In the genomic region with DNA sequence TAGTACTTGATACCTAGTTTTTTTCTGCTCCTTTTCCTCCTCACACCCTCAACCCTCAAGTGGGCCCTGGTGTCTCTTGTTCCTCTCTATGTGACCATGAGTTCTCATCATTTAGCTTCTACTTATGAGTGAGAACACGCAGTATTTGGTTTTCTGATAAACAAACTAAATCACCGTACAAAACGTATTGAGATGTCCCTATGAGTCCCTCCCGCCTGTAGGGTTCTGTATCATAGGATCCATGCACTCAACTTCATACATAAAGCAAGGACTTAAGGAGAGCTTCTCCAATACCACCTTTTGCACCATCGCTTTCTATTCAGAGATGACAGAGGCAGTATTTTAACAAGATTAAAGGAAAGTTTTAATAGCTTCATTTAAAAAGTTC, we compare ENCODE assay signal across 8 cellular contexts. TPM values are rescaled to one million over a fixed set of nuclear protein-coding genes. Genes with fewer than 3 reads are reported as not detected.
DNase-seq lines count a peak whose midpoint lies in the region; ATAC-seq, FAIRE-seq and TF ChIP-seq lines count a peak whose summit lies in the region.

No MANE protein-coding gene starts in this region.

- H3K27ac ChIP-seq in keratinocyte (ENCODE audit: control insufficient read depth, insufficient read depth, low read length) (peak overlapping the region; percentile 97), temporal lobe (ENCODE audit: low read depth, low read length) (peak overlapping the region; percentile 57)

- peak overlapping the region; percentile 86 for H3K4me2 ChIP-seq in keratinocyte (ENCODE audit: control insufficient read depth, extremely low read depth, insufficient read depth, low read depth, low read length)

- no peaks in the 10 kb centered on the region for H4K20me1 ChIP-seq in keratinocyte (ENCODE audit: control insufficient read depth, extremely low read depth, insufficient read depth, low read length)

- in situ Hi-C loops in KBM-7 (cut with MboI; ENCODE audit: low pct_unique_long_range_greater_than_20kb, low sequenced_read_pairs), result no loop called here

- peak; percentile 25 for ATAC-seq in activated CD8-positive, alpha-beta T cell treated with anti-CD3 and anti-CD28 coated beads for 36 hours

- peak overlapping the region; percentile 73 for H2AFZ ChIP-seq in keratinocyte (ENCODE audit: control insufficient read depth, low read length)

- dilution Hi-C loops in keratinocyte (cut with MboI; ENCODE audit: extremely low pct_ligation_motif_present, low sequenced_read_pairs), result no loop called here

- peak overlapping the region; percentile 98 for H3K9ac ChIP-seq in keratinocyte (ENCODE audit: control insufficient read depth, extremely low read depth, insufficient read depth, low read length)

- H3K27me3 ChIP-seq in keratinocyte (ENCODE audit: control insufficient read depth, extremely low read depth, insufficient read depth, low read length), result no peaks in the 10 kb centered on the region

- H3K27ac Mint-ChIP-seq in activated CD4-positive, alpha-beta T cell treated with anti-CD3 and anti-CD28 coated beads, Interleukin-2, amount 10 ng/mL, durations not matched to agents 7 days and 5 days, result peak overlapping the region; percentile 94
- H3K27ac Mint-ChIP-seq in activated CD8-positive, alpha-beta T cell treated with anti-CD3 and anti-CD28 coated beads for 36 hours, result peak overlapping the region; percentile 97

- no peak for FAIRE-seq in keratinocyte (lab: Jason Lieb, UNC)

- peak overlapping the region; percentile 72 to 89 (median 77) for H3K4me3 ChIP-seq in keratinocyte (ENCODE audit: control insufficient read depth in 2 of 3, extremely low read depth in 1 of 3, insufficient read depth in 2 of 3, low read depth in 1 of 3, low read length in 3 of 3)

- no peak for TF ChIP-seq CTCF in activated CD8-positive, alpha-beta T cell treated with anti-CD3 and anti-CD28 coated beads for 36 hours (IDR thresholded peaks at IDR 0.05)
- no peak for TF ChIP-seq CTCF in keratinocyte (optimal IDR thresholded peaks at IDR 0.05 in 1 of 3, IDR thresholded peaks at IDR 0.05 in 1 of 3, conservative IDR thresholded peaks at IDR 0.05 in 1 of 3; ENCODE audit: extremely low read depth in 1 of 3, insufficient read depth in 2 of 3, low read length in 3 of 3)

- no peaks in the 10 kb centered on the region for H3K9me1 ChIP-seq in keratinocyte (ENCODE audit: control insufficient read depth, extremely low read depth, insufficient read depth, low read length)

- H3K9me3 Mint-ChIP-seq in activated CD4-positive, alpha-beta T cell treated with anti-CD3 and anti-CD28 coated beads, Interleukin-2, amount 10 ng/mL, durations not matched to agents 7 days and 5 days, result no peaks in the 10 kb centered on the region
- H3K9me3 Mint-ChIP-seq in activated CD8-positive, alpha-beta T cell treated with anti-CD3 and anti-CD28 coated beads for 36 hours, result no peaks in the 10 kb centered on the region

- no peak for DNase-seq in activated CD4-positive, alpha-beta T cell treated with anti-CD3 and anti-CD28 coated beads, Interleukin-2, amount 10 ng/mL, durations not matched to agents 7 days and 5 days
- DNase-seq in activated CD4-positive, alpha-beta T cell treated with anti-CD3 and anti-CD28 coated beads for 1 hour, result no peak
- peak; percentile 12 for DNase-seq in activated CD8-positive, alpha-beta T cell treated with anti-CD3 and anti-CD28 coated beads for 36 hours
- DNase-seq in keratinocyte (ENCODE audit: low read depth, low spot score) (no peak), KBM-7 (no peak), NCI-H2029 treated with DMSO at 0.1 percent for 48 hours (lab: John Stamatoyannopoulos, UW) (no peak)
- no peak for DNase-seq in stimulated activated CD4-positive, alpha-beta T cell treated with anti-CD3 and anti-CD28 coated beads, Interleukin-2, amount 100 ng/mL, for 48 hours

- H3K4me1 Mint-ChIP-seq in activated CD4-positive, alpha-beta T cell treated with anti-CD3 and anti-CD28 coated beads, Interleukin-2, amount 10 ng/mL, durations not matched to agents 7 days and 5 days, result peaks cover 36% of the 10 kb centered on the region
- H3K4me1 Mint-ChIP-seq in activated CD8-positive, alpha-beta T cell treated with anti-CD3 and anti-CD28 coated beads for 36 hours (ENCODE audit: low read depth), result peaks cover 60% of the 10 kb centered on the region

- H3K79me2 ChIP-seq in keratinocyte (ENCODE audit: control insufficient read depth, insufficient read depth, low read length), result peaks cover 22% of the 10 kb centered on the region

- no peaks in the 10 kb centered on the region for H3K27me3 Mint-ChIP-seq in activated CD4-positive, alpha-beta T cell treated with anti-CD3 and anti-CD28 coated beads, Interleukin-2, amount 10 ng/mL, durations not matched to agents 7 days and 5 days
- no peaks in the 10 kb centered on the region for H3K27me3 Mint-ChIP-seq in activated CD8-positive, alpha-beta T cell treated with anti-CD3 and anti-CD28 coated beads for 36 hours

- H3K36me3 ChIP-seq in keratinocyte (ENCODE audit: control insufficient read depth in 2 of 2, extremely low read depth in 1 of 2, insufficient read depth in 2 of 2, low read length in 2 of 2), result no peaks in the 10 kb centered on the region

- peaks cover 34% of the 10 kb centered on the region for H3K4me1 ChIP-seq in keratinocyte (ENCODE audit: control insufficient read depth, extremely low read depth, insufficient read depth, low read length)

- peaks cover 1% of the 10 kb centered on the region for H3K36me3 Mint-ChIP-seq in activated CD4-positive, alpha-beta T cell treated with anti-CD3 and anti-CD28 coated beads, Interleukin-2, amount 10 ng/mL, durations not matched to agents 7 days and 5 days (ENCODE audit: low read depth)
- peaks cover 24% of the 10 kb centered on the region for H3K36me3 Mint-ChIP-seq in activated CD8-positive, alpha-beta T cell treated with anti-CD3 and anti-CD28 coated beads for 36 hours (ENCODE audit: low read depth)

- intact Hi-C loops in activated CD8-positive, alpha-beta T cell treated with anti-CD3 and anti-CD28 coated beads for 36 hours (cut with micrococcal nuclease), result loop anchor here (10.0 kb wide), 1 partner anchor 46 kb away; a partner anchor contains a TSS

- POLR2A ChIA-PET in activated CD4-positive, alpha-beta T cell treated with anti-CD3 and anti-CD28 coated beads, Interleukin-2, amount 10 ng/mL, durations not matched to agents 7 days and 5 days (lab: Charles Lee), result no interaction called here
- POLR2A ChIA-PET in activated CD8-positive, alpha-beta T cell treated with anti-CD3 and anti-CD28 coated beads for 36 hours (lab: Charles Lee), result interaction anchor here (0.9 to 3.3 kb wide), 7 partner anchors 11 to 623 kb away, joined by 3 to 19 read pairs (median 3); a partner anchor contains a TSS

- H3K4me3 Mint-ChIP-seq in activated CD4-positive, alpha-beta T cell treated with anti-CD3 and anti-CD28 coated beads, Interleukin-2, amount 10 ng/mL, durations not matched to agents 7 days and 5 days, result peak overlapping the region; percentile 91
- H3K4me3 Mint-ChIP-seq in activated CD8-positive, alpha-beta T cell treated with anti-CD3 and anti-CD28 coated beads for 36 hours, result peak overlapping the region; percentile 84

- no peaks in the 10 kb centered on the region for H3K9me3 ChIP-seq in keratinocyte (ENCODE audit: control insufficient read depth, low read depth, low read length)

- CTCF ChIA-PET in activated CD4-positive, alpha-beta T cell treated with anti-CD3 and anti-CD28 coated beads, Interleukin-2, amount 10 ng/mL, durations not matched to agents 7 days and 5 days (lab: Charles Lee), result interaction anchor here (1.0 to 1.5 kb wide), 2 partner anchors 23 to 36 kb away, joined by 3 to 4 read pairs; no protein-coding TSS in a partner anchor
- CTCF ChIA-PET in activated CD8-positive, alpha-beta T cell treated with anti-CD3 and anti-CD28 coated beads for 36 hours (lab: Charles Lee), result interaction anchor here (0.9 to 1.8 kb wide), 3 partner anchors 9 to 741 kb away, joined by 3 to 7 read pairs (median 3); no protein-coding TSS in a partner anchor

RNA-seq across cellular contexts. Expression of a gene that starts 0.6 kb away (rescaled TPM):
- total RNA-seq in activated CD4-positive, alpha-beta T cell treated with anti-CD3 and anti-CD28 coated beads, Interleukin-2, amount 10 ng/mL, durations not matched to agents 7 days and 5 days, result 10 to 100 TPM in 1 of 2 experiments, 1 to 10 TPM in 1; 9.1 to 10.9 TPM
- total RNA-seq in activated CD8-positive, alpha-beta T cell treated with anti-CD3 and anti-CD28 coated beads for 36 hours, result 10 to 100 TPM; 30.8 to 31.7 TPM
- 40.1 to 46.0 TPM (median 43.5 TPM) in 3 replicates for polyA plus RNA-seq in keratinocyte
- polyA plus RNA-seq in keratinocyte (2011; ENCODE audit: low read depth), result 153 TPM
- 36.0 and 56.2 TPM in 2 replicates for polyA plus RNA-seq in keratinocyte (2011; cell fraction: cytosol; rRNA removed)
- polyA plus RNA-seq in keratinocyte (2011; cell fraction: nucleus; rRNA removed), result 27.5 and 33.1 TPM in 2 replicates
- polyA plus RNA-seq in keratinocyte (2012; ENCODE audit: low replicate concordance), result 28.1 and 86.0 TPM in 2 replicates
- polyA minus RNA-seq in keratinocyte, result 4.4 to 19.0 TPM (median 16.1 TPM) in 3 replicates
- polyA minus RNA-seq in keratinocyte (2011; cell fraction: cytosol; rRNA and poly(A)+ RNA removed), result 23.4 TPM
- 10.7 and 15.8 TPM in 2 replicates for polyA minus RNA-seq in keratinocyte (2011; cell fraction: nucleus; rRNA and poly(A)+ RNA removed)
- 20.4 TPM for total RNA-seq in temporal lobe

RNA-seq across cellular contexts. Expression of a gene that starts 35.4 kb away (rescaled TPM):
- 1 to 10 TPM; 6.9 to 8.3 TPM for total RNA-seq in activated CD4-positive, alpha-beta T cell treated with anti-CD3 and anti-CD28 coated beads, Interleukin-2, amount 10 ng/mL, durations not matched to agents 7 days and 5 days
- total RNA-seq in activated CD8-positive, alpha-beta T cell treated with anti-CD3 and anti-CD28 coated beads for 36 hours, result 1 to 10 TPM; 1.3 to 1.4 TPM
- polyA plus RNA-seq in keratinocyte, result 0.88 to 1.8 TPM (median 1.8 TPM) in 3 replicates
- polyA plus RNA-seq in keratinocyte (2011; ENCODE audit: low read depth), result 1.2 TPM
- 0.73 and 1.7 TPM in 2 replicates for polyA plus RNA-seq in keratinocyte (2011; cell fraction: cytosol; rRNA removed)
- polyA plus RNA-seq in keratinocyte (2011; cell fraction: nucleus; rRNA removed), result 1.9 and 2.6 TPM in 2 replicates
- polyA plus RNA-seq in keratinocyte (2012; ENCODE audit: low replicate concordance), result 0.78 and 1.5 TPM in 2 replicates
- 0.93 to 2.5 TPM in 2 of 3 replicates, not detected in the other for polyA minus RNA-seq in keratinocyte
- polyA minus RNA-seq in keratinocyte (2011; cell fraction: cytosol; rRNA and poly(A)+ RNA removed), result 2.7 TPM
- 0.95 and 2.2 TPM in 2 replicates for polyA minus RNA-seq in keratinocyte (2011; cell fraction: nucleus; rRNA and poly(A)+ RNA removed)
- total RNA-seq in temporal lobe, result 9.3 TPM

RNA-seq across cellular contexts. Expression of a gene that starts 46.0 kb away (rescaled TPM):
- 10 to 100 TPM; 20.2 to 22.2 TPM for total RNA-seq in activated CD4-positive, alpha-beta T cell treated with anti-CD3 and anti-CD28 coated beads, Interleukin-2, amount 10 ng/mL, durations not matched to agents 7 days and 5 days
- total RNA-seq in activated CD8-positive, alpha-beta T cell treated with anti-CD3 and anti-CD28 coated beads for 36 hours, result 10 to 100 TPM; 16.0 to 19.2 TPM
- 11.9 to 20.8 TPM (median 19.0 TPM) in 3 replicates for polyA plus RNA-seq in keratinocyte
- polyA plus RNA-seq in keratinocyte (2011; ENCODE audit: low read depth), result 33.4 TPM
- polyA plus RNA-seq in keratinocyte (2011; cell fraction: cytosol; rRNA removed), result 8.7 and 15.4 TPM in 2 replicates
- 24.0 and 25.2 TPM in 2 replicates for polyA plus RNA-seq in keratinocyte (2011; cell fraction: nucleus; rRNA removed)
- polyA plus RNA-seq in keratinocyte (2012; ENCODE audit: low replicate concordance), result 13.4 and 14.5 TPM in 2 replicates
- 9.7 to 20.4 TPM (median 13.1 TPM) in 3 replicates for polyA minus RNA-seq in keratinocyte
- 5.8 TPM for polyA minus RNA-seq in keratinocyte (2011; cell fraction: cytosol; rRNA and poly(A)+ RNA removed)
- 12.9 and 18.8 TPM in 2 replicates for polyA minus RNA-seq in keratinocyte (2011; cell fraction: nucleus; rRNA and poly(A)+ RNA removed)
- total RNA-seq in temporal lobe, result 41.6 TPM

RNA-seq across cellular contexts. Expression of a gene that starts 46.2 kb away (rescaled TPM):
- total RNA-seq in activated CD4-positive, alpha-beta T cell treated with anti-CD3 and anti-CD28 coated beads, Interleukin-2, amount 10 ng/mL, durations not matched to agents 7 days and 5 days, result 10 to 100 TPM; 32.5 to 35.0 TPM
- 10 to 100 TPM; 32.4 to 34.5 TPM for total RNA-seq in activated CD8-positive, alpha-beta T cell treated with anti-CD3 and anti-CD28 coated beads for 36 hours
- 10.6 to 18.3 TPM (median 17.0 TPM) in 3 replicates for polyA plus RNA-seq in keratinocyte
- polyA plus RNA-seq in keratinocyte (2011; ENCODE audit: low read depth), result 119 TPM
- polyA plus RNA-seq in keratinocyte (2011; cell fraction: cytosol; rRNA removed), result 6.4 and 8.5 TPM in 2 replicates
- 40.9 and 52.9 TPM in 2 replicates for polyA plus RNA-seq in keratinocyte (2011; cell fraction: nucleus; rRNA removed)
- polyA plus RNA-seq in keratinocyte (2012; ENCODE audit: low replicate concordance), result 10.6 and 27.9 TPM in 2 replicates
- 3.0 to 11.9 TPM (median 10.8 TPM) in 3 replicates for polyA minus RNA-seq in keratinocyte
- 6.3 TPM for polyA minus RNA-seq in keratinocyte (2011; cell fraction: cytosol; rRNA and poly(A)+ RNA removed)
- 17.2 and 27.0 TPM in 2 replicates for polyA minus RNA-seq in keratinocyte (2011; cell fraction: nucleus; rRNA and poly(A)+ RNA removed)
- total RNA-seq in temporal lobe, result 18.2 TPM
